1 cellular context compared by ENCODE assay signal in the genomic region with DNA sequence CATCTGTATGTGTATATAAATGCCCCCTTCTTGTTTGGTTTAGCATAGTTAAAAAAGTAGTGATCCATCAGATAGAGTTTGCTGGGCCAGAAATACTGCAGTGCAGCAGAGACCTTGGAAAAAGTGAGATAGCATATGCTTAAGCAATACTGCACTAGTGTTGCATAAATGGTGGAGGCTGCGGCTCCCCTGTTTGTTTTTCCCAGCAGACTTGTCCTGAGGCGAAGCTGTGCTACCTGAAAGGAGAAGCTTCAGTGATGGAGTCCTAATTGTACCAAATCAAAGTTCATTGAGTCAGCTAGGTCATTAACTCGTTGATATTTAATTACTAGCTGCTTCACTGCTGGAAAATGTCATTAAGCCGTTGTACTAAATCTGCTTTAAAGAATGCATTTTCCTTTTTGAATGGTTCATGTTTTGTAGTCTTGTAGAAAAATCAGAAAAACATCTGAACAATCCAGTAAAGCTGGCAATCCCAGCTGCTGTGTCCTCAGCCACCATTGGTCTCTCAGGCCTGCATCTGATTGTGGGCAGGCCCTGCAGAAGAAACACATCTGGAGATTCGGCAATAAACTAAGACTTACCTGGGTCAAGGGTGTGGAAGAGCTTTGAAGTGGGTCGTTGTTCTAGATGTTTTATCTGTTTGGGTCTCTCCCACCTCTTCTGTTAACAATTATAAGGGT.
TF ChIP-seq lines count a peak whose summit lies in the region.

No MANE protein-coding gene starts in this region.

TF ChIP-seq in HepG2, 621 proteins besides CTCF, POLR2A, EP300 and RAD21 (continued from another document):
- TF ChIP-seq, protein P1, sequence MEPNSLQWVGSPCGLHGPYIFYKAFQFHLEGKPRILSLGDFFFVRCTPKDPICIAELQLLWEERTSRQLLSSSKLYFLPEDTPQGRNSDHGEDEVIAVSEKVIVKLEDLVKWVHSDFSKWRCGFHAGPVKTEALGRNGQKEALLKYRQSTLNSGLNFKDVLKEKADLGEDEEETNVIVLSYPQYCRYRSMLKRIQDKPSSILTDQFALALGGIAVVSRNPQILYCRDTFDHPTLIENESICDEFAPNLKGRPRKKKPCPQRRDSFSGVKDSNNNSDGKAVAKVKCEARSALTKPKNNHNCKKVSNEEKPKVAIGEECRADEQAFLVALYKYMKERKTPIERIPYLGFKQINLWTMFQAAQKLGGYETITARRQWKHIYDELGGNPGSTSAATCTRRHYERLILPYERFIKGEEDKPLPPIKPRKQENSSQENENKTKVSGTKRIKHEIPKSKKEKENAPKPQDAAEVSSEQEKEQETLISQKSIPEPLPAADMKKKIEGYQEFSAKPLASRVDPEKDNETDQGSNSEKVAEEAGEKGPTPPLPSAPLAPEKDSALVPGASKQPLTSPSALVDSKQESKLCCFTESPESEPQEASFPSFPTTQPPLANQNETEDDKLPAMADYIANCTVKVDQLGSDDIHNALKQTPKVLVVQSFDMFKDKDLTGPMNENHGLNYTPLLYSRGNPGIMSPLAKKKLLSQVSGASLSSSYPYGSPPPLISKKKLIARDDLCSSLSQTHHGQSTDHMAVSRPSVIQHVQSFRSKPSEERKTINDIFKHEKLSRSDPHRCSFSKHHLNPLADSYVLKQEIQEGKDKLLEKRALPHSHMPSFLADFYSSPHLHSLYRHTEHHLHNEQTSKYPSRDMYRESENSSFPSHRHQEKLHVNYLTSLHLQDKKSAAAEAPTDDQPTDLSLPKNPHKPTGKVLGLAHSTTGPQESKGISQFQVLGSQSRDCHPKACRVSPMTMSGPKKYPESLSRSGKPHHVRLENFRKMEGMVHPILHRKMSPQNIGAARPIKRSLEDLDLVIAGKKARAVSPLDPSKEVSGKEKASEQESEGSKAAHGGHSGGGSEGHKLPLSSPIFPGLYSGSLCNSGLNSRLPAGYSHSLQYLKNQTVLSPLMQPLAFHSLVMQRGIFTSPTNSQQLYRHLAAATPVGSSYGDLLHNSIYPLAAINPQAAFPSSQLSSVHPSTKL (CRISPR knock-in tag; IDR thresholded peaks at IDR 0.05): peak; percentile 73
- no peak for TF ChIP-seq ZNF224 (CRISPR knock-in tag; IDR thresholded peaks at IDR 0.05)
- TF ChIP-seq POGZ (CRISPR knock-in tag; IDR thresholded peaks at IDR 0.05): peak; percentile 67
- TF ChIP-seq SYNCRIP (IDR thresholded peaks at IDR 0.05; ENCODE audit: insufficient read depth, low read depth, low read length): no peak
- TF ChIP-seq, protein P2, sequence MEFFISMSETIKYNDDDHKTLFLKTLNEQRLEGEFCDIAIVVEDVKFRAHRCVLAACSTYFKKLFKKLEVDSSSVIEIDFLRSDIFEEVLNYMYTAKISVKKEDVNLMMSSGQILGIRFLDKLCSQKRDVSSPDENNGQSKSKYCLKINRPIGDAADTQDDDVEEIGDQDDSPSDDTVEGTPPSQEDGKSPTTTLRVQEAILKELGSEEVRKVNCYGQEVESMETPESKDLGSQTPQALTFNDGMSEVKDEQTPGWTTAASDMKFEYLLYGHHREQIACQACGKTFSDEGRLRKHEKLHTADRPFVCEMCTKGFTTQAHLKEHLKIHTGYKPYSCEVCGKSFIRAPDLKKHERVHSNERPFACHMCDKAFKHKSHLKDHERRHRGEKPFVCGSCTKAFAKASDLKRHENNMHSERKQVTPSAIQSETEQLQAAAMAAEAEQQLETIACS (CRISPR knock-in tag; IDR thresholded peaks at IDR 0.05): no peak
- 0 out of 2 replicates have a peak, but pooled peaks have one; percentile 31 for TF ChIP-seq TARDBP (CRISPR knock-in tag; IDR thresholded peaks at IDR 0.05)
- TF ChIP-seq, protein P3, sequence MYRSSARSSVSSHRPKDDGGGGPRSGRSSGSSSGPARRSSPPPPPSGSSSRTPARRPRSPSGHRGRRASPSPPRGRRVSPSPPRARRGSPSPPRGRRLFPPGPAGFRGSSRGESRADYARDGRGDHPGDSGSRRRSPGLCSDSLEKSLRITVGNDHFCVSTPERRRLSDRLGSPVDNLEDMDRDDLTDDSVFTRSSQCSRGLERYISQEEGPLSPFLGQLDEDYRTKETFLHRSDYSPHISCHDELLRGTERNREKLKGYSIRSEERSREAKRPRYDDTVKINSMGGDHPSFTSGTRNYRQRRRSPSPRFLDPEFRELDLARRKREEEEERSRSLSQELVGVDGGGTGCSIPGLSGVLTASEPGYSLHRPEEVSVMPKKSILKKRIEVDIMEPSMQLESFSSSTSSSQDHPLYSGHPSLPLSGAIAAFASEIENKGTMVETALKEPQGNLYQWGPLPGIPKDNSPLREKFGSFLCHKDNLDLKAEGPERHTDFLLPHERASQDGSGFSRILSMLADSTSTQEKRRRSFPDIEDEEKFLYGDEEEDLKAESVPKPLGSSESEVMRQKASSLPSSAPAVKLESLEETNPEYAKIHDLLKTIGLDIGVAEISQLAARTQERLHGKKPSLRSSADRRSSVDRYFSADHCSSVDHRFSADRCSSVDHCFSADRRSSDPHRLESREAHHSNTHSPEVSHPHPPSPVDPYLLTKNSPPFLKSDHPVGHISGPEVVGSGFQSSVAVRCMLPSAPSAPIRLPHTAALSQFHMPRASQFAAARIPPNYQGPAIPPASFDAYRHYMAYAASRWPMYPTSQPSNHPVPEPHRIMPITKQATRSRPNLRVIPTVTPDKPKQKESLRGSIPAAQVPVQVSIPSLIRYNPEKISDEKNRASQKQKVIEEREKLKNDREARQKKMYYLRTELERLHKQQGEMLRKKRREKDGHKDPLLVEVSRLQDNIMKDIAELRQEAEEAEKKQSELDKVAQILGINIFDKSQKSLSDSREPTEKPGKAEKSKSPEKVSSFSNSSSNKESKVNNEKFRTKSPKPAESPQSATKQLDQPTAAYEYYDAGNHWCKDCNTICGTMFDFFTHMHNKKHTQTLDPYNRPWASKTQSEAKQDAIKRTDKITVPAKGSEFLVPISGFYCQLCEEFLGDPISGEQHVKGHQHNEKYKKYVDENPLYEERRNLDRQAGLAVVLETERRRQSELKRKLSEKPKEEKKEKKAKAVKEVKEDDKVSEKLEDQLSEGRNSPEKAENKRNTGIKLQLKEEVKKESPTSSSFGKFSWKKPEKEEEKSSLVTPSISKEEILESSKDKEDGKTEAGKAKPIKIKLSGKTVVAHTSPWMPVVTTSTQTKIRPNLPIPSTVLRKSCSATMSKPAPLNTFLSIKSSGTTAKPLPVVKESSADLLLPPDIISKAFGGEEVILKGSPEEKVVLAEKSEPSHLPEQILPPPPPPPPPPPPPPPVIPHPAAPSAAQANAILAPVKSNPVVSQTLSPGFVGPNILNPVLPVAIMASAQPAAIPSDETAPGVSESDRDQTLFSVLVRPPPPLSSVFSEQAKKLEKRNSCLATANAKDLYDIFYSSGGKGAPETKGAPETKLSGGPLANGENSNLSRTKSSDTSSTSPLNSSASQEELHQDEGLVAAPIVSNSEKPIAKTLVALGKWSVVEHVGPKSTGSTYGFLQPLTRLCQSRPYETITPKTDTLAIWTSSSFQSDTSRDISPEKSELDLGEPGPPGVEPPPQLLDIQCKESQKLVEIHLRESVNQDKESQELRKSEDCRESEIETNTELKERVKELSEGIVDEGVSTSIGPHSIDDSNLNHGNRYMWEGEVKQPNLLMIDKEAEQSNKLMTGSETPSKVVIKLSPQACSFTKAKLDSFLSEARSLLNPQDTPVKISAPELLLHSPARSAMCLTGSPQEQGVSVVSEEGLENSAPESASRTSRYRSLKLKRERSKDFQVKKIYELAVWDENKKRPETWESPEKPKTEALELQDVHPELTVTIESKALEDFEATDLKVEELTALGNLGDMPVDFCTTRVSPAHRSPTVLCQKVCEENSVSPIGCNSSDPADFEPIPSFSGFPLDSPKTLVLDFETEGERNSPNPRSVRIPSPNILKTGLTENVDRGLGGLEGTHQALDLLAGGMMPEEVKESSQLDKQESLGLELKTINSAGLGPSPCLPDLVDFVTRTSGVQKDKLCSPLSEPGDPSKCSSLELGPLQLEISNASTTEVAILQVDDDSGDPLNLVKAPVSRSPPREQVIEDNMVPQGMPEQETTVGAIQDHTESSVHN (CRISPR knock-in tag; IDR thresholded peaks at IDR 0.05): no peak
- TF ChIP-seq SOX6 (IDR thresholded peaks at IDR 0.05): no peak
- peak; percentile 66 for TF ChIP-seq SOX6 (CRISPR knock-in tag; IDR thresholded peaks at IDR 0.05)
- TF ChIP-seq HNF4A (CRISPR knock-in tag; IDR thresholded peaks at IDR 0.05): 0 out of 2 replicates have a peak, but pooled peaks have one; percentile 17
- peak; percentile 79 for TF ChIP-seq GATAD2A (CRISPR knock-in tag; IDR thresholded peaks at IDR 0.05)
- TF ChIP-seq, protein P4, sequence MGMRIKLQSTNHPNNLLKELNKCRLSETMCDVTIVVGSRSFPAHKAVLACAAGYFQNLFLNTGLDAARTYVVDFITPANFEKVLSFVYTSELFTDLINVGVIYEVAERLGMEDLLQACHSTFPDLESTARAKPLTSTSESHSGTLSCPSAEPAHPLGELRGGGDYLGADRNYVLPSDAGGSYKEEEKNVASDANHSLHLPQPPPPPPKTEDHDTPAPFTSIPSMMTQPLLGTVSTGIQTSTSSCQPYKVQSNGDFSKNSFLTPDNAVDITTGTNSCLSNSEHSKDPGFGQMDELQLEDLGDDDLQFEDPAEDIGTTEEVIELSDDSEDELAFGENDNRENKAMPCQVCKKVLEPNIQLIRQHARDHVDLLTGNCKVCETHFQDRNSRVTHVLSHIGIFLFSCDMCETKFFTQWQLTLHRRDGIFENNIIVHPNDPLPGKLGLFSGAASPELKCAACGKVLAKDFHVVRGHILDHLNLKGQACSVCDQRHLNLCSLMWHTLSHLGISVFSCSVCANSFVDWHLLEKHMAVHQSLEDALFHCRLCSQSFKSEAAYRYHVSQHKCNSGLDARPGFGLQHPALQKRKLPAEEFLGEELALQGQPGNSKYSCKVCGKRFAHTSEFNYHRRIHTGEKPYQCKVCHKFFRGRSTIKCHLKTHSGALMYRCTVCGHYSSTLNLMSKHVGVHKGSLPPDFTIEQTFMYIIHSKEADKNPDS (CRISPR knock-in tag; IDR thresholded peaks at IDR 0.05): no peak
- peak; percentile 74; the same call in 1 of the 2 replicates for TF ChIP-seq ZNF331 (CRISPR knock-in tag; IDR thresholded peaks at IDR 0.05)
- TF ChIP-seq ZNF3 (CRISPR knock-in tag; IDR thresholded peaks at IDR 0.05): peak; percentile 69; the same call in 1 of the 2 replicates
- no peak for TF ChIP-seq ZNF615 (CRISPR knock-in tag; IDR thresholded peaks at IDR 0.05; ENCODE audit: borderline replicate concordance)
- peak; percentile 64; the same call in 1 of the 2 replicates for TF ChIP-seq THAP11 (CRISPR knock-in tag; IDR thresholded peaks at IDR 0.05)
- TF ChIP-seq, protein P5, sequence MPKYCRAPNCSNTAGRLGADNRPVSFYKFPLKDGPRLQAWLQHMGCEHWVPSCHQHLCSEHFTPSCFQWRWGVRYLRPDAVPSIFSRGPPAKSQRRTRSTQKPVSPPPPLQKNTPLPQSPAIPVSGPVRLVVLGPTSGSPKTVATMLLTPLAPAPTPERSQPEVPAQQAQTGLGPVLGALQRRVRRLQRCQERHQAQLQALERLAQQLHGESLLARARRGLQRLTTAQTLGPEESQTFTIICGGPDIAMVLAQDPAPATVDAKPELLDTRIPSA (CRISPR knock-in tag; IDR thresholded peaks at IDR 0.05; ENCODE audit: borderline replicate concordance): no peak
- no peak for TF ChIP-seq MEIS2 (CRISPR knock-in tag; IDR thresholded peaks at IDR 0.05)
- TF ChIP-seq CHD2 (IDR thresholded peaks at IDR 0.05; ENCODE audit: low read depth, low read length): no peak
- TF ChIP-seq RELA (CRISPR knock-in tag; IDR thresholded peaks at IDR 0.05): no peak
- 0 out of 2 replicates have a peak, but pooled peaks have one; percentile 11 for TF ChIP-seq ZNF629 (CRISPR knock-in tag; conservative IDR thresholded peaks at IDR 0.05)
- peak; percentile 65; the same call in 1 of the 2 replicates for TF ChIP-seq HMG20A (CRISPR knock-in tag; IDR thresholded peaks at IDR 0.05; ENCODE audit: borderline replicate concordance)
- peak; percentile 39; the same call in 1 of the 2 replicates for TF ChIP-seq FOXJ3 (CRISPR knock-in tag; IDR thresholded peaks at IDR 0.05; ENCODE audit: borderline replicate concordance)
- TF ChIP-seq CEBPG (CRISPR knock-in tag; IDR thresholded peaks at IDR 0.05): peak; percentile 100
- no peak for TF ChIP-seq ZNF547 (CRISPR knock-in tag; IDR thresholded peaks at IDR 0.05)
- no peak for TF ChIP-seq PAF1 (CRISPR knock-in tag; IDR thresholded peaks at IDR 0.05)
- no peak for TF ChIP-seq ZNF569 (CRISPR knock-in tag; IDR thresholded peaks at IDR 0.05; ENCODE audit: borderline replicate concordance)
- TF ChIP-seq MZF1 (CRISPR knock-in tag; IDR thresholded peaks at IDR 0.05; ENCODE audit: borderline replicate concordance): no peak
- TF ChIP-seq JARID2 (CRISPR knock-in tag; IDR thresholded peaks at IDR 0.05; ENCODE audit: insufficient replicate concordance): no peak
- TF ChIP-seq, protein P6, sequence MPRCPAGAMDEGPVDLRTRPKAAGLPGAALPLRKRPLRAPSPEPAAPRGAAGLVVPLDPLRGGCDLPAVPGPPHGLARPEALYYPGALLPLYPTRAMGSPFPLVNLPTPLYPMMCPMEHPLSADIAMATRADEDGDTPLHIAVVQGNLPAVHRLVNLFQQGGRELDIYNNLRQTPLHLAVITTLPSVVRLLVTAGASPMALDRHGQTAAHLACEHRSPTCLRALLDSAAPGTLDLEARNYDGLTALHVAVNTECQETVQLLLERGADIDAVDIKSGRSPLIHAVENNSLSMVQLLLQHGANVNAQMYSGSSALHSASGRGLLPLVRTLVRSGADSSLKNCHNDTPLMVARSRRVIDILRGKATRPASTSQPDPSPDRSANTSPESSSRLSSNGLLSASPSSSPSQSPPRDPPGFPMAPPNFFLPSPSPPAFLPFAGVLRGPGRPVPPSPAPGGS (CRISPR knock-in tag; IDR thresholded peaks at IDR 0.05): no peak
- TF ChIP-seq SOX13 (IDR thresholded peaks at IDR 0.05): no peak
- peak in 1 of 2 experiments; percentile 34; a peak in 1 of 4 replicates for TF ChIP-seq SOX13 (CRISPR knock-in tag; conservative IDR thresholded peaks at IDR 0.05 in 1 of 2, IDR thresholded peaks at IDR 0.05 in 1 of 2)
- no peak for TF ChIP-seq GTF2F1 (IDR thresholded peaks at IDR 0.05; ENCODE audit: low read length)
- no peak for TF ChIP-seq PAX8 (CRISPR knock-in tag; IDR thresholded peaks at IDR 0.05; ENCODE audit: borderline replicate concordance)
- TF ChIP-seq ZNF552 (CRISPR knock-in tag; IDR thresholded peaks at IDR 0.05; ENCODE audit: borderline replicate concordance): no peak
- TF ChIP-seq HNRNPLL (IDR thresholded peaks at IDR 0.05; ENCODE audit: low read depth, low read length, poor library complexity, severe bottlenecking): no peak
